In genomic region chr5:140041099-140041491, GRCh38 we compare ENCODE assay signal across 10 cellular contexts. TPM values are rescaled to one million over a fixed set of nuclear protein-coding genes. Genes with fewer than 3 reads are reported as not detected.
DNase-seq lines count a peak whose midpoint lies in the region; ATAC-seq and TF ChIP-seq lines count a peak whose summit lies in the region.
"Had no signal": no experiment of that assay in that cellular context is flagged by ENCODE, and none has a peak within 500 bp of the region (broad histone marks: within the 10 kb centered on the region; RNA-seq: fewer than 3 reads in every experiment).

No MANE protein-coding gene starts in this region.

- no peaks in the 10 kb centered on the region for H3K36me3 ChIP-seq in right atrium auricular region
- H3K36me3 ChIP-seq in adrenal gland (replicated peaks in 1 of 2), result no peaks in the 10 kb centered on the region
- H3K36me3 ChIP-seq in muscle layer of duodenum (ENCODE audit: control insufficient read depth in 1 of 2, insufficient read depth in 2 of 2, low read length in 2 of 2), result no peaks in the 10 kb centered on the region

- H3K4me3 ChIP-seq in right cardiac atrium (ENCODE audit: low read length), result peak overlapping the region; percentile 56
- H3K4me3 ChIP-seq in right atrium auricular region, result peak overlapping the region in 1 of 2 donors; percentile 73
- H3K4me3 ChIP-seq in adrenal gland, result peak overlapping the region in 2 of 4 donors; percentile 44 to 91
- H3K4me3 ChIP-seq in muscle layer of duodenum (ENCODE audit: low read depth in 1 of 2, low read length in 2 of 2), result peak overlapping the region; percentile 35 to 92

- no peak overlapping the region for H3K27ac Mint-ChIP-seq in type B pancreatic cell

- H3K4me1 Mint-ChIP-seq in type B pancreatic cell (ENCODE audit: unreplicated experiment), result peaks cover 9% of the 10 kb centered on the region

- H3K27me3 ChIP-seq in right cardiac atrium (ENCODE audit: control insufficient read depth, insufficient read depth), result no peaks in the 10 kb centered on the region
- no peaks in the 10 kb centered on the region for H3K27me3 ChIP-seq in right atrium auricular region
- H3K27me3 ChIP-seq in adrenal gland, result no peaks in the 10 kb centered on the region
- peaks cover 12% of the 10 kb centered on the region for H3K27me3 ChIP-seq in muscle layer of duodenum (ENCODE audit: low read depth, low read length)

- H3K27me3 Mint-ChIP-seq in type B pancreatic cell, result peaks cover 84% of the 10 kb centered on the region

- no peaks in the 10 kb centered on the region for H3K9me3 Mint-ChIP-seq in type B pancreatic cell

- no peaks in the 10 kb centered on the region for H3K4me1 ChIP-seq in right cardiac atrium (ENCODE audit: control insufficient read depth, insufficient read depth, low read length)
- peaks cover 0 to 48% of the 10 kb centered on the region in 2 donors for H3K4me1 ChIP-seq in right atrium auricular region
- peaks cover 28 to 35% of the 10 kb centered on the region in 2 donors for H3K4me1 ChIP-seq in adrenal gland (replicated peaks in 1 of 2)
- peaks cover 0 to 47% of the 10 kb centered on the region in 2 donors for H3K4me1 ChIP-seq in muscle layer of duodenum (ENCODE audit: control insufficient read depth in 1 of 2, insufficient read depth in 2 of 2, low read length in 2 of 2)

- no peak for TF ChIP-seq POLR2A in adrenal gland (IDR thresholded peaks at IDR 0.05)

- WGBS in right cardiac atrium, result 71% methylated on average over 4 of the region's 4 CpGs
- WGBS in adrenal gland, 4 donors, result 30 to 52% (median 41%) methylated on average over 4 of the region's 4 CpGs

- TF ChIP-seq CTCF in right atrium auricular region (IDR thresholded peaks at IDR 0.05) (no peak), adrenal gland (IDR thresholded peaks at IDR 0.05) (no peak), type B pancreatic cell (conservative IDR thresholded peaks at IDR 0.05) (no peak)

- intact Hi-C loops in right cardiac atrium (cut with DNase I) (no loop called here), adrenal gland (cut with DNase I) (no loop called here)

- H3K4me3 Mint-ChIP-seq in type B pancreatic cell, result peak overlapping the region; percentile 82

- DNase-seq in right cardiac atrium, result no peak
- no peak for DNase-seq in right atrium auricular region (ENCODE audit: low spot score)
- peak in 1 of 7 donors; percentile 18 for DNase-seq in adrenal gland
- no peak for DNase-seq in type B pancreatic cell (ENCODE audit: extremely low spot score, unreplicated experiment)
- no peak for DNase-seq in NCI-H2227 (lab: John Stamatoyannopoulos, UW; ENCODE audit: unreplicated experiment)
- DNase-seq in CD1c-positive myeloid dendritic cell (ENCODE audit: extremely low spot score), result no peak
- DNase-seq: left colon had no signal

- H3K27ac ChIP-seq in right cardiac atrium (ENCODE audit: low read length) (no peak overlapping the region), right atrium auricular region (peak overlapping the region in 1 of 2 donors; percentile 77), adrenal gland (peak overlapping the region; percentile 53 to 85 (median 79)), muscle layer of duodenum (ENCODE audit: low read length) (peak overlapping the region; percentile 11)
- H3K27ac ChIP-seq: C4-2B had no signal

- no peaks in the 10 kb centered on the region for H3K36me3 Mint-ChIP-seq in type B pancreatic cell

- no peaks in the 10 kb centered on the region for H3K9me3 ChIP-seq in right cardiac atrium (ENCODE audit: control insufficient read depth, low read length)
- H3K9me3 ChIP-seq in right atrium auricular region, result no peaks in the 10 kb centered on the region
- no peaks in the 10 kb centered on the region for H3K9me3 ChIP-seq in adrenal gland (replicated peaks in 1 of 3)
- H3K9me3 ChIP-seq in muscle layer of duodenum (ENCODE audit: control insufficient read depth in 1 of 2, low read length in 2 of 2), result no peaks in the 10 kb centered on the region

- ATAC-seq in right cardiac atrium (no peak), GM21367 (IDR thresholded peaks at IDR 0.05; ENCODE audit: unreplicated experiment) (no peak)

RNA-seq across cellular contexts. Expression of gene NRG2, which starts 2.0 kb away (rescaled TPM):
- total RNA-seq in right cardiac atrium (1 to 10 TPM; 1.1 to 3.6 (median 1.8) TPM), right atrium auricular region (1 to 10 TPM; 1.8 to 1.9 TPM), adrenal gland (10 to 100 TPM in 5 of 8 donors, 1 to 10 TPM in 3; 5.1 to 16.7 (median 11.0) TPM), type B pancreatic cell (ENCODE audit: low replicate concordance) (0.24 and 1.4 TPM in 2 replicates)
- polyA plus RNA-seq in right cardiac atrium (1.4 TPM), adrenal gland (1 to 10 TPM; 5.0 to 6.5 (median 5.0) TPM)
